ENCODE assay signal across 21 cellular contexts in the genomic region with DNA sequence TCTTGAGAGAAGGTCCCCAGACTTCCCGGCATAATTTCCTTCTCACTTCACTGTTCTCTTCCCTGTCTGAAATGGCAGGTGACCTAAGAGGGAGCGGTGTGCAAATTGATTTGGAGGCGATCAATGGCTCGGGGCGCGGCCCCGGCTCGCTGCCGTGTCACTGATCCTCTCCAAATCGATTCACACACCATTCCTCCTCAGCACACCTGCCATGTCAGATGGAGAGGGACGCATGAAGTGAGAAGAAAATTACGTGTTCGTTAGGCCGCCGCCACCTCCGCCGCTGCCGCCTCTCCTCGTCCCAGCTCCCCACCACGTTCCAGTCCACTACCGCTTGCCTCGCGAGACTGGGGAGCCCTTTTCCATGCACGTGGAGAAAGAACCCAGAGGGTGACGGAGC. TPM values are rescaled to one million over a fixed set of nuclear protein-coding genes. Genes with fewer than 3 reads are reported as not detected.
A peak's percentile ranks its signal among the peaks of the same experiment; 100 is the strongest.
DNase-seq lines count a peak whose midpoint lies in the region; ATAC-seq lines count a peak whose summit lies in the region.
"Had no signal": no experiment of that assay in that cellular context is flagged by ENCODE, and none has a peak within 500 bp of the region (broad histone marks: within the 10 kb centered on the region; RNA-seq: fewer than 3 reads in every experiment).

No MANE protein-coding gene starts in this region.

- ATAC-seq in left cardiac atrium, result no peak
- ATAC-seq: A549, GM12878 had no signal

- intact Hi-C loops in cardiac septum (cut with DNase I) (loop anchor here (10.0 kb wide), 1 partner anchor 1820 kb away; no protein-coding TSS in a partner anchor), left cardiac atrium (cut with DNase I) (loop anchor here in 1 of 2 donors (10.0 kb wide), 1 partner anchor 1820 kb away; no protein-coding TSS in a partner anchor), posterior vena cava (cut with DNase I) (no loop called here)

- DNase-seq in cardiac septum (ENCODE audit: low spot score), result peak; percentile 57
- DNase-seq in left cardiac atrium, result no peak
- peak; percentile 70 for DNase-seq in posterior vena cava (ENCODE audit: low spot score)
- no peak for DNase-seq in NCI-H748 treated with DMSO at 0.1 percent for 48 hours (lab: John Stamatoyannopoulos, UW)
- DNase-seq in OCI-M2 (lab: John Stamatoyannopoulos, UW; ENCODE audit: unreplicated experiment), result no peak
- DNase-seq: AML-193; C1 segment of cervical spinal cord; CD4-positive, alpha-beta memory T cell; CD4-positive, CD25-positive, alpha-beta regulatory T cell; CD8-positive, alpha-beta memory T cell; COR-L47; DMS 273 treated with DMSO at 0.1 percent for 48 hours; DMS153; DMS53; DMS79; DND-41; EL; GDM1 had no signal

RNA-seq across cellular contexts. Expression of gene BCL11A, which starts 31.8 kb away (rescaled TPM):
- total RNA-seq in cardiac septum (16.9 TPM), left cardiac atrium (1 to 10 TPM; 4.5 to 4.7 TPM), posterior vena cava (1 to 10 TPM in 1 of 2 donors, under 1 TPM in 1; 0.71 to 2.0 TPM)
- total RNA-seq: A172 had no signal

Comparison
In these comparisons a context has a peak if more than half of its experiments do, and no peak if none do; other contexts are left out.
1. DNase-seq: peak in cardiac septum (single experiment) and posterior vena cava (single experiment); none in left cardiac atrium (single experiment), NCI-H748 treated with DMSO at 0.1 percent for 48 hours (single experiment) and OCI-M2 (single experiment).